In genomic region chr14:67391266-67391665, GRCh38 we compare ENCODE assay signal across 1 cellular context.
A peak's percentile ranks its signal among the peaks of the same experiment; 100 is the strongest.
TF ChIP-seq lines count a peak whose summit lies in the region.

No MANE protein-coding gene starts in this region.

TF ChIP-seq in K562, 482 proteins besides CTCF, POLR2A, EP300 and RAD21 (continued from another document and continues in another):
- TF ChIP-seq BCLAF1 (IDR thresholded peaks at IDR 0.05; ENCODE audit: borderline replicate concordance in 1 of 2, control insufficient read depth in 1 of 2, low read depth in 2 of 2, low read length in 1 of 2) (no peak), TAF15 (IDR thresholded peaks at IDR 0.05; ENCODE audit: low read depth, low read length) (no peak), MNT (conservative IDR thresholded peaks at IDR 0.05) (no peak), ZNF277 (CRISPR knock-in tag; IDR thresholded peaks at IDR 0.05; ENCODE audit: borderline replicate concordance) (no peak), HMGN3 (IDR thresholded peaks at IDR 0.05; ENCODE audit: borderline replicate concordance, extremely low read depth, insufficient read length, low read depth, low read length) (no peak), FUS (optimal IDR thresholded peaks at IDR 0.05; ENCODE audit: low read depth, low read length) (no peak), NR2C2 (CRISPR knock-in tag; IDR thresholded peaks at IDR 0.05) (no peak), NR2C2 (tag; IDR thresholded peaks at IDR 0.05) (0 out of 2 replicates have a peak, but pooled peaks have one; percentile 9), TEAD2 (tag; IDR thresholded peaks at IDR 0.05) (no peak), NRF1 (conservative IDR thresholded peaks at IDR 0.05 in 1 of 2, IDR thresholded peaks at IDR 0.05 in 1 of 2) (no peak), SMARCA4 (IDR thresholded peaks at IDR 0.05) (peak; percentile 58), C11orf30 (IDR thresholded peaks at IDR 0.05; ENCODE audit: low read depth) (no peak), ZNF79 (CRISPR knock-in tag; IDR thresholded peaks at IDR 0.05; ENCODE audit: low read depth) (no peak), ZNF121 (CRISPR knock-in tag; conservative IDR thresholded peaks at IDR 0.05) (no peak), CEBPZ (IDR thresholded peaks at IDR 0.05; ENCODE audit: borderline replicate concordance, low read depth, low read length) (no peak), KLF16 (IDR thresholded peaks at IDR 0.05) (0 out of 2 replicates have a peak, but pooled peaks have one; percentile 22), CTBP1 (IDR thresholded peaks at IDR 0.05; ENCODE audit: borderline replicate concordance) (peak; percentile 65; the same call in 1 of the 2 replicates), ATF1 (CRISPR knock-in tag; IDR thresholded peaks at IDR 0.05) (no peak), ATF1 (tag; IDR thresholded peaks at IDR 0.05) (0 out of 2 replicates have a peak, but pooled peaks have one; percentile 9), NR2F6 (CRISPR knock-in tag; IDR thresholded peaks at IDR 0.05) (no peak), ARID1B (IDR thresholded peaks at IDR 0.05) (peak; percentile 82), PHF20 (IDR thresholded peaks at IDR 0.05; ENCODE audit: partially characterized antibody) (no peak), NFIC (IDR thresholded peaks at IDR 0.05) (0 out of 2 replicates have a peak, but pooled peaks have one; percentile 12), ILK (tag; IDR thresholded peaks at IDR 0.05; ENCODE audit: borderline replicate concordance, low read depth) (no peak), GTF2B (IDR thresholded peaks at IDR 0.05; ENCODE audit: extremely low read depth, insufficient read length) (no peak), CBFA2T3 (IDR thresholded peaks at IDR 0.05) (peak; percentile 80), POLR3G (IDR thresholded peaks at IDR 0.05; ENCODE audit: extremely low read depth, insufficient read length, insufficient replicate concordance) (no peak), CBX2 (IDR thresholded peaks at IDR 0.05; ENCODE audit: insufficient read depth, low read length, poor library complexity, severe bottlenecking) (no peak), KDM4B (IDR thresholded peaks at IDR 0.05; ENCODE audit: borderline replicate concordance in 2 of 2, low read depth in 1 of 2) (no peak), ZNF584 (CRISPR knock-in tag; IDR thresholded peaks at IDR 0.05; ENCODE audit: low read depth) (no peak), SUPT5H (IDR thresholded peaks at IDR 0.05) (no peak), ZFP30 (CRISPR knock-in tag; IDR thresholded peaks at IDR 0.05; ENCODE audit: borderline replicate concordance) (no peak), POLR2AphosphoS5 (IDR thresholded peaks at IDR 0.05; ENCODE audit: control insufficient read depth, insufficient read depth, low read depth, low read length) (0 out of 2 replicates have a peak, but pooled peaks have one; percentile 21), CC2D1A (IDR thresholded peaks at IDR 0.05) (no peak), NCOR1 (IDR thresholded peaks at IDR 0.05) (peak; percentile 48), GATAD2B (IDR thresholded peaks at IDR 0.05; ENCODE audit: borderline replicate concordance) (no peak), ATF7 (IDR thresholded peaks at IDR 0.05) (0 out of 2 replicates have a peak, but pooled peaks have one; percentile 19), ZNF436 (CRISPR knock-in tag; IDR thresholded peaks at IDR 0.05) (no peak), DACH1 (IDR thresholded peaks at IDR 0.05; ENCODE audit: partially characterized antibody) (peak; percentile 29), POLR2AphosphoS2 (IDR thresholded peaks at IDR 0.05; ENCODE audit: low read length) (no peak), MXD1 (CRISPR knock-in tag; IDR thresholded peaks at IDR 0.05; ENCODE audit: borderline replicate concordance, poor library complexity, severe bottlenecking) (no peak), NFIX (CRISPR knock-in tag; IDR thresholded peaks at IDR 0.05; ENCODE audit: low read depth) (no peak), NFXL1 (CRISPR knock-in tag; IDR thresholded peaks at IDR 0.05) (no peak), MCM7 (IDR thresholded peaks at IDR 0.05) (no peak), CXXC5 (CRISPR knock-in tag; IDR thresholded peaks at IDR 0.05) (no peak), MAZ (CRISPR knock-in tag; conservative IDR thresholded peaks at IDR 0.05 in 1 of 2, IDR thresholded peaks at IDR 0.05 in 1 of 2) (peak in 1 of 2 experiments; percentile 56; a peak in 1 of 4 replicates), NELFE (IDR thresholded peaks at IDR 0.05; ENCODE audit: insufficient read depth, insufficient read length) (no peak), TFAM (CRISPR knock-in tag; conservative IDR thresholded peaks at IDR 0.05) (no peak), ZNF583 (CRISPR knock-in tag; IDR thresholded peaks at IDR 0.05) (no peak)
- TF ChIP-seq, protein P1, sequence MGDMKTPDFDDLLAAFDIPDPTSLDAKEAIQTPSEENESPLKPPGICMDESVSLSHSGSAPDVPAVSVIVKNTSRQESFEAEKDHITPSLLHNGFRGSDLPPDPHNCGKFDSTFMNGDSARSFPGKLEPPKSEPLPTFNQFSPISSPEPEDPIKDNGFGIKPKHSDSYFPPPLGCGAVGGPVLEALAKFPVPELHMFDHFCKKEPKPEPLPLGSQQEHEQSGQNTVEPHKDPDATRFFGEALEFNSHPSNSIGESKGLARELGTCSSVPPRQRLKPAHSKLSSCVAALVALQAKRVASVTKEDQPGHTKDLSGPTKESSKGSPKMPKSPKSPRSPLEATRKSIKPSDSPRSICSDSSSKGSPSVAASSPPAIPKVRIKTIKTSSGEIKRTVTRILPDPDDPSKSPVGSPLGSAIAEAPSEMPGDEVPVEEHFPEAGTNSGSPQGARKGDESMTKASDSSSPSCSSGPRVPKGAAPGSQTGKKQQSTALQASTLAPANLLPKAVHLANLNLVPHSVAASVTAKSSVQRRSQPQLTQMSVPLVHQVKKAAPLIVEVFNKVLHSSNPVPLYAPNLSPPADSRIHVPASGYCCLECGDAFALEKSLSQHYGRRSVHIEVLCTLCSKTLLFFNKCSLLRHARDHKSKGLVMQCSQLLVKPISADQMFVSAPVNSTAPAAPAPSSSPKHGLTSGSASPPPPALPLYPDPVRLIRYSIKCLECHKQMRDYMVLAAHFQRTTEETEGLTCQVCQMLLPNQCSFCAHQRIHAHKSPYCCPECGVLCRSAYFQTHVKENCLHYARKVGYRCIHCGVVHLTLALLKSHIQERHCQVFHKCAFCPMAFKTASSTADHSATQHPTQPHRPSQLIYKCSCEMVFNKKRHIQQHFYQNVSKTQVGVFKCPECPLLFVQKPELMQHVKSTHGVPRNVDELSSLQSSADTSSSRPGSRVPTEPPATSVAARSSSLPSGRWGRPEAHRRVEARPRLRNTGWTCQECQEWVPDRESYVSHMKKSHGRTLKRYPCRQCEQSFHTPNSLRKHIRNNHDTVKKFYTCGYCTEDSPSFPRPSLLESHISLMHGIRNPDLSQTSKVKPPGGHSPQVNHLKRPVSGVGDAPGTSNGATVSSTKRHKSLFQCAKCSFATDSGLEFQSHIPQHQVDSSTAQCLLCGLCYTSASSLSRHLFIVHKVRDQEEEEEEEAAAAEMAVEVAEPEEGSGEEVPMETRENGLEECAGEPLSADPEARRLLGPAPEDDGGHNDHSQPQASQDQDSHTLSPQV (IDR thresholded peaks at IDR 0.05): 0 out of 2 replicates have a peak, but pooled peaks have one; percentile 42
- TF ChIP-seq, protein P2, sequence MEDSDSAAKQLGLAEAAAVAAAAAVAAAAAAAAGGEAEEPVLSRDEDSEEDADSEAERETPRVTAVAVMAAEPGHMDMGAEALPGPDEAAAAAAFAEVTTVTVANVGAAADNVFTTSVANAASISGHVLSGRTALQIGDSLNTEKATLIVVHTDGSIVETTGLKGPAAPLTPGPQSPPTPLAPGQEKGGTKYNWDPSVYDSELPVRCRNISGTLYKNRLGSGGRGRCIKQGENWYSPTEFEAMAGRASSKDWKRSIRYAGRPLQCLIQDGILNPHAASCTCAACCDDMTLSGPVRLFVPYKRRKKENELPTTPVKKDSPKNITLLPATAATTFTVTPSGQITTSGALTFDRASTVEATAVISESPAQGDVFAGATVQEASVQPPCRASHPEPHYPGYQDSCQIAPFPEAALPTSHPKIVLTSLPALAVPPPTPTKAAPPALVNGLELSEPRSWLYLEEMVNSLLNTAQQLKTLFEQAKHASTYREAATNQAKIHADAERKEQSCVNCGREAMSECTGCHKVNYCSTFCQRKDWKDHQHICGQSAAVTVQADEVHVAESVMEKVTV (CRISPR knock-in tag; IDR thresholded peaks at IDR 0.05): no peak
